ENCODE assay signal across 27 cellular contexts in genomic region chr2:67215636-67216035, GRCh38.
A peak's percentile ranks its signal among the peaks of the same experiment; 100 is the strongest.
DNase-seq lines count a peak whose midpoint lies in the region; ATAC-seq and TF ChIP-seq lines count a peak whose summit lies in the region.
"Had no signal": no experiment of that assay in that cellular context is flagged by ENCODE, and none has a peak within 500 bp of the region (broad histone marks: within the 10 kb centered on the region; RNA-seq: fewer than 3 reads in every experiment).

No MANE protein-coding gene starts in this region.

- 47 to 73% methylated on average over 8 of the region's 8 CpGs for WGBS in esophagus squamous epithelium, 2 donors

- no TSS peak for BruUV-seq in PC-9 (replicated peaks; lab: Mats Ljungman, UMichigan)

- no peak overlapping the region for H3K4me3 ChIP-seq in cardiac muscle cell
- H3K4me3 ChIP-seq in esophagus squamous epithelium = no peak overlapping the region
- H3K4me3 ChIP-seq in left lung = no peak overlapping the region
- H3K4me3 ChIP-seq in PC-9 = no peak overlapping the region
- H3K4me3 ChIP-seq: A549, Peyer's patch, prostate gland, suprapubic skin had no signal

- H3K36me3 ChIP-seq in cardiac muscle cell (no peaks in the 10 kb centered on the region), esophagus squamous epithelium (no peaks in the 10 kb centered on the region), left lung (no peaks in the 10 kb centered on the region), PC-9 (ENCODE audit: low read depth) (no peaks in the 10 kb centered on the region)
- H3K36me3 ChIP-seq: Peyer's patch, prostate gland, suprapubic skin had no signal

- H3K9me3 ChIP-seq in cardiac muscle cell (ENCODE audit: low read depth) (no peaks in the 10 kb centered on the region), esophagus squamous epithelium (no peaks in the 10 kb centered on the region), left lung (peaks cover 0 to 6% of the 10 kb centered on the region in 2 donors), PC-9 (ENCODE audit: insufficient read depth, low read depth) (no peaks in the 10 kb centered on the region)
- H3K9me3 ChIP-seq: A549, Peyer's patch, prostate gland, suprapubic skin had no signal

- H3K4me1 Mint-ChIP-seq in nephron = peaks cover 13% of the 10 kb centered on the region
- H3K4me1 Mint-ChIP-seq: CD4-positive, alpha-beta memory T cell; central memory CD8-positive, alpha-beta T cell; memory B cell; naive B cell; stimulated activated effector memory CD8-positive, alpha-beta T cell treated with anti-CD3 and anti-CD28 coated beads, Interleukin-12 subunit alpha, Interleukin-12 subunit beta, amount 100 ng/mL, for 72 hours had no signal

- H3K4me2 ChIP-seq in PC-9 = no peak overlapping the region
- H3K4me2 ChIP-seq: A549 had no signal

- no peaks in the 10 kb centered on the region for H4K20me1 ChIP-seq in PC-9 (ENCODE audit: insufficient read depth)

- no peak for ATAC-seq in left ventricle myocardium superior
- ATAC-seq in GM21515 (IDR thresholded peaks at IDR 0.05; ENCODE audit: unreplicated experiment) = no peak
- no peak for ATAC-seq in left lung
- ATAC-seq: stimulated activated effector memory CD8-positive, alpha-beta T cell treated with anti-CD3 and anti-CD28 coated beads, Interleukin-12 subunit alpha, Interleukin-12 subunit beta, amount 100 ng/mL, for 72 hours had no signal

- no peaks in the 10 kb centered on the region for H3K36me3 Mint-ChIP-seq in nephron (ENCODE audit: low read depth)
- H3K36me3 Mint-ChIP-seq: activated CD4-positive, alpha-beta memory T cell treated with anti-CD3 and anti-CD28 coated beads for 36 hours; CD4-positive, alpha-beta memory T cell; naive B cell; stimulated activated effector memory CD8-positive, alpha-beta T cell treated with anti-CD3 and anti-CD28 coated beads, Interleukin-12 subunit alpha, Interleukin-12 subunit beta, amount 100 ng/mL, for 72 hours had no signal

- CTCF ChIA-PET in PC-9 (lab: Charles Lee) = interaction anchor here (0.6 kb wide), 1 partner anchor 1524 kb away, joined by 3 read pairs; no protein-coding TSS in a partner anchor

- TF ChIP-seq CTCF in cardiac muscle cell (IDR thresholded peaks at IDR 0.05; ENCODE audit: low read depth, low read length) (no peak), esophagus squamous epithelium (IDR thresholded peaks at IDR 0.05) (no peak), nephron (IDR thresholded peaks at IDR 0.05; ENCODE audit: unreplicated experiment in 3 of 3) (peak in 1 of 3 experiments; percentile 4), left lung (IDR thresholded peaks at IDR 0.05) (no peak), PC-9 (conservative IDR thresholded peaks at IDR 0.05) (no peak)

- no peaks in the 10 kb centered on the region for H3K9me2 ChIP-seq in PC-9 (ENCODE audit: insufficient read depth)

- H3K27me3 ChIP-seq in cardiac muscle cell (no peaks in the 10 kb centered on the region), esophagus squamous epithelium (no peaks in the 10 kb centered on the region), left lung (no peaks in the 10 kb centered on the region), PC-9 (ENCODE audit: insufficient read depth, low read depth) (no peaks in the 10 kb centered on the region)
- H3K27me3 ChIP-seq: foreskin keratinocyte, Peyer's patch had no signal

- DNase-seq in cardiac muscle cell (ENCODE audit: low read depth in 1 of 2, low spot score in 1 of 2) = no peak
- no peak for DNase-seq in left ventricle myocardium superior
- no peak for DNase-seq in esophagus squamous epithelium (lab: John Stamatoyannopoulos, UW)
- DNase-seq in left lung = no peak
- DNase-seq in PC-9 = no peak
- DNase-seq in hypothalamus (lab: John Stamatoyannopoulos, UW) = no peak
- DNase-seq: activated CD4-positive, alpha-beta memory T cell treated with anti-CD3 and anti-CD28 coated beads for 36 hours; activated CD4-positive, alpha-beta T cell treated with anti-CD3 and anti-CD28 coated beads for 1 hour; activated naive CD4-positive, alpha-beta T cell treated with Interleukin-2 at 50 U/mL for 16 hours; naive B cell; NCI-H2029 treated with DMSO at 0.1 percent for 48 hours; stimulated activated CD4-positive, alpha-beta T cell treated with anti-CD3 and anti-CD28 coated beads, Interleukin-15, amount 100 ng/mL, for 24 hours had no signal

- H3K27ac ChIP-seq in cardiac muscle cell = peak overlapping the region; percentile 37
- H3K27ac ChIP-seq in esophagus squamous epithelium = peak overlapping the region in 3 of 4 donors; percentile 4 to 65 (median 31)
- H3K27ac ChIP-seq in left lung = peak overlapping the region in 1 of 2 donors; percentile 5
- no peak overlapping the region for H3K27ac ChIP-seq in PC-9
- H3K27ac ChIP-seq: A549, foreskin keratinocyte, prostate gland, suprapubic skin had no signal

- no peak overlapping the region for H3K4me3 Mint-ChIP-seq in nephron
- H3K4me3 Mint-ChIP-seq: activated CD4-positive, alpha-beta memory T cell treated with anti-CD3 and anti-CD28 coated beads for 36 hours; activated T-helper 1 cell treated with anti-CD3 and anti-CD28 coated beads, Interleukin-12 subunit alpha, Interleukin-12 subunit beta, Interleukin-2, Interleukin-4 antibody, amounts not matched to agents 30 ng/mL and 10 ng/mL and 1 ng/mL, durations not matched to agents 14 hours and 24 hours and 36 hours; CD4-positive, alpha-beta memory T cell; central memory CD8-positive, alpha-beta T cell; dendritic cell treated with granulocyte-macrophage colony-stimulating factor and Interleukin-4, amounts not matched to agents 40 ng/mL and 50 ng/mL, for 4 days; H9; memory B cell; naive B cell; stimulated activated effector memory CD8-positive, alpha-beta T cell treated with anti-CD3 and anti-CD28 coated beads, Interleukin-12 subunit alpha, Interleukin-12 subunit beta, amount 100 ng/mL, for 72 hours; T-helper 2 cell treated with Interferon-gamma antibody and Interleukin-4, amounts not matched to agents 5 μg/mL and 100 μg/mL, for 36 hours had no signal

- H3F3A ChIP-seq in PC-9 (ENCODE audit: insufficient read depth, low read depth) = no peaks in the 10 kb centered on the region

- H3K9me3 Mint-ChIP-seq in nephron = no peaks in the 10 kb centered on the region
- H3K9me3 Mint-ChIP-seq: activated T-helper 1 cell treated with anti-CD3 and anti-CD28 coated beads, Interleukin-12 subunit alpha, Interleukin-12 subunit beta, Interleukin-2, Interleukin-4 antibody, amounts not matched to agents 30 ng/mL and 10 ng/mL and 1 ng/mL, durations not matched to agents 14 hours and 24 hours and 36 hours; central memory CD8-positive, alpha-beta T cell; dendritic cell treated with granulocyte-macrophage colony-stimulating factor and Interleukin-4, amounts not matched to agents 40 ng/mL and 50 ng/mL, for 4 days; stimulated activated effector memory CD8-positive, alpha-beta T cell treated with anti-CD3 and anti-CD28 coated beads, Interleukin-12 subunit alpha, Interleukin-12 subunit beta, amount 100 ng/mL, for 72 hours; T-helper 2 cell treated with Interferon-gamma antibody and Interleukin-4, amounts not matched to agents 5 μg/mL and 100 μg/mL, for 36 hours had no signal

- POLR2A ChIA-PET in PC-9 (lab: Charles Lee; ENCODE audit: unreplicated experiment) = interaction anchor here (0.8 kb wide), 1 partner anchor 804 kb away, joined by 3 read pairs; no protein-coding TSS in a partner anchor

- H3K79me2 ChIP-seq in PC-9 (ENCODE audit: low read depth) = no peaks in the 10 kb centered on the region

- H3K27me3 Mint-ChIP-seq in nephron (ENCODE audit: low read depth) = peaks cover 3% of the 10 kb centered on the region
- H3K27me3 Mint-ChIP-seq: activated CD4-positive, alpha-beta memory T cell treated with anti-CD3 and anti-CD28 coated beads for 36 hours; CD4-positive, alpha-beta memory T cell; central memory CD8-positive, alpha-beta T cell; dendritic cell treated with granulocyte-macrophage colony-stimulating factor and Interleukin-4, amounts not matched to agents 40 ng/mL and 50 ng/mL, for 4 days had no signal

- H3K27ac Mint-ChIP-seq in nephron = peak overlapping the region; percentile 17 to 86 (median 78)
- H3K27ac Mint-ChIP-seq: activated CD4-positive, alpha-beta memory T cell treated with anti-CD3 and anti-CD28 coated beads for 36 hours; activated T-helper 1 cell treated with anti-CD3 and anti-CD28 coated beads, Interleukin-12 subunit alpha, Interleukin-12 subunit beta, Interleukin-2, Interleukin-4 antibody, amounts not matched to agents 30 ng/mL and 10 ng/mL and 1 ng/mL, durations not matched to agents 14 hours and 24 hours and 36 hours; CD4-positive, alpha-beta memory T cell; dendritic cell treated with granulocyte-macrophage colony-stimulating factor and Interleukin-4, amounts not matched to agents 40 ng/mL and 50 ng/mL, for 4 days; memory B cell; naive B cell; stimulated activated effector memory CD8-positive, alpha-beta T cell treated with anti-CD3 and anti-CD28 coated beads, Interleukin-12 subunit alpha, Interleukin-12 subunit beta, amount 100 ng/mL, for 72 hours; T-helper 2 cell treated with Interferon-gamma antibody and Interleukin-4, amounts not matched to agents 5 μg/mL and 100 μg/mL, for 36 hours had no signal

- H2AFZ ChIP-seq in PC-9 = no peak overlapping the region

- H3K4me1 ChIP-seq in cardiac muscle cell (ENCODE audit: low read depth) (peaks cover 21% of the 10 kb centered on the region), esophagus squamous epithelium (peaks cover 0 to 4% (median 0%) of the 10 kb centered on the region in 3 donors), left lung (no peaks in the 10 kb centered on the region), PC-9 (replicated peaks; ENCODE audit: insufficient read depth) (no peaks in the 10 kb centered on the region)
- H3K4me1 ChIP-seq: A549, foreskin keratinocyte, prostate gland, suprapubic skin had no signal

- intact Hi-C loops in left ventricle myocardium superior (cut with micrococcal nuclease) (no loop called here), esophagus squamous epithelium (cut with DNase I) (no loop called here), left lung (cut with DNase I) (no loop called here), PC-9 (cut with micrococcal nuclease; ENCODE audit: unreplicated experiment) (no loop called here)

- TF ChIP-seq POLR2A in esophagus squamous epithelium (IDR thresholded peaks at IDR 0.05) = no peak
